Comparison of ENCODE assay signal across 1 cellular context in the genomic region with DNA sequence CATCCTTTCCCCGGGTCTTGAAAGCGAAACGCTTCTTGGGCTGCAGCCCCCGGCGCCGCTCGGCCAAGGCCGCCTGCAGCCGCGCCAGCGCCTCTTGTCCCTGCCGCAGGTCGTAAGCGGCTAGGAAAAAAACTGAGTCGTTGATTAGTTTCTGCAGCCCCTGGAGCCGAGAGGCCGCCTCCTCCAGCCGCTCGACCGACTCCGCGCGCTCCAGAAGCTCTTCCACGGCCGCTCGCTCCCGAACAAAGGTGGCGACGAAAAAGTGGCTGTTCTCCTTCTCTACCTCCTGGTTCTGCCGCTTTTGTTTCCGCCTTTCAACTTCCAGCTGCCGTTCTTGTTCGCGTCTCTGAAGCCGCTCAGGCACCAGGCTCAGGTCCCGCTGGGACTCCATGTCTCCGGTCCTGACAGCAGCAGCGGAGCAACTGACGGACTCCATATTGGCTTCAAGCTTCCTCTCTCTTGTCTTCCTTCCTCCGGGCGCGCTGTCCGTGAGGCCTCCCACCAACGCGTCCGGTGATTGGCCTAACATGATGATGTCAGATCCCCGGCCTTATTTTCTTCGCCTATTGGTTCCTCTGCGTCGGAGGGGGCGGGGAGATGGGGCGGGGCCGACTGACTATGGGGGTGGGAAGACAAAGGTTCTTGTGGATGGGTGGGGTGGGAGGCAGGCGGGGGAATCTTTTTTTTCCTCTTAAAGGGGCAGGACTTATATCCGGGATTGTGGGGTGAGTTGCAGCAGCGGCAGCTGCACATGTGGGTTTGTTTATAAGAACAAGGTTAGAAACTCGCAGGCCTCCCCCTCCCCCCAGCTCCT.
TF ChIP-seq lines count a peak whose summit lies in the region.

A gene with protein sequence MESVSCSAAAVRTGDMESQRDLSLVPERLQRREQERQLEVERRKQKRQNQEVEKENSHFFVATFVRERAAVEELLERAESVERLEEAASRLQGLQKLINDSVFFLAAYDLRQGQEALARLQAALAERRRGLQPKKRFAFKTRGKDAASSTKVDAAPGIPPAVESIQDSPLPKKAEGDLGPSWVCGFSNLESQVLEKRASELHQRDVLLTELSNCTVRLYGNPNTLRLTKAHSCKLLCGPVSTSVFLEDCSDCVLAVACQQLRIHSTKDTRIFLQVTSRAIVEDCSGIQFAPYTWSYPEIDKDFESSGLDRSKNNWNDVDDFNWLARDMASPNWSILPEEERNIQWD (minus strand): TSS at position 466 of the 814 bp plus-strand sequence. CDS start 30 bp downstream, at position 436.

TF ChIP-seq in liver, 16 proteins besides CTCF, POLR2A, EP300 and RAD21 (continued from another document):
- TF ChIP-seq, protein P1, sequence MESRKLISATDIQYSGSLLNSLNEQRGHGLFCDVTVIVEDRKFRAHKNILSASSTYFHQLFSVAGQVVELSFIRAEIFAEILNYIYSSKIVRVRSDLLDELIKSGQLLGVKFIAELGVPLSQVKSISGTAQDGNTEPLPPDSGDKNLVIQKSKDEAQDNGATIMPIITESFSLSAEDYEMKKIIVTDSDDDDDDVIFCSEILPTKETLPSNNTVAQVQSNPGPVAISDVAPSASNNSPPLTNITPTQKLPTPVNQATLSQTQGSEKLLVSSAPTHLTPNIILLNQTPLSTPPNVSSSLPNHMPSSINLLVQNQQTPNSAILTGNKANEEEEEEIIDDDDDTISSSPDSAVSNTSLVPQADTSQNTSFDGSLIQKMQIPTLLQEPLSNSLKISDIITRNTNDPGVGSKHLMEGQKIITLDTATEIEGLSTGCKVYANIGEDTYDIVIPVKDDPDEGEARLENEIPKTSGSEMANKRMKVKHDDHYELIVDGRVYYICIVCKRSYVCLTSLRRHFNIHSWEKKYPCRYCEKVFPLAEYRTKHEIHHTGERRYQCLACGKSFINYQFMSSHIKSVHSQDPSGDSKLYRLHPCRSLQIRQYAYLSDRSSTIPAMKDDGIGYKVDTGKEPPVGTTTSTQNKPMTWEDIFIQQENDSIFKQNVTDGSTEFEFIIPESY (IDR thresholded peaks at IDR 0.05) = peak; percentile 12
- TF ChIP-seq FOXA2 (IDR thresholded peaks at IDR 0.05) (no peak), SP1 (IDR thresholded peaks at IDR 0.05) (peak; percentile 73), EGR1 (IDR thresholded peaks at IDR 0.05; ENCODE audit: low read depth in 2 of 2) (peak in 1 of 2 donors; percentile 66), TAF1 (conservative IDR thresholded peaks at IDR 0.05) (peak; percentile 91), HNF4G (IDR thresholded peaks at IDR 0.05) (no peak), JUND (IDR thresholded peaks at IDR 0.05) (peak in 1 of 2 donors; percentile 53), YY1 (IDR thresholded peaks at IDR 0.05) (peak; percentile 98)
TF ChIP-seq in liver: peak in this region for 12.
